ENCODE assay signal across 19 cellular contexts in the genomic region with DNA sequence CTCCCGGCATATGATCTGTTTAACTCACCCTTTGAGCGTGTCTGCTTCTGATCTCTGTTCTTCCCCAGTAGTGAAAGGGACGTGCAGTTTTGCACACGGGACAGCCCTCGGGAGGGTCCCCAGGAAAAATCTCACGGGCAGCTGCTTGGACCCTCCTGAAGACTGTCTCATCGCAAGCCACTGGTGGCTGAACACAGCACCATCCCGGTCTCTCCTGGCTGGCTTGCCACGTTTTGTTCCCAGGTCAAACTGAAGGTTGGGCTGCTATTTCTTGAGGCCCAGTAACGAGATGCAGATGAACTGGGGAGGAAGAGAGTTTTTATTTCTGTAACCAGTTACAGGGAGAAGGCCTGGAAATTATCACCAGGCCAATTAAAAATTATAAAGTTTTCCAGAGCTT. TPM values are rescaled to one million over a fixed set of nuclear protein-coding genes. Genes with fewer than 3 reads are reported as not detected.
"Had no signal": no experiment of that assay in that cellular context is flagged by ENCODE, and none has a peak within 500 bp of the region (broad histone marks: within the 10 kb centered on the region; RNA-seq: fewer than 3 reads in every experiment).

No MANE protein-coding gene starts in this region.

- H3K27ac ChIP-seq: lower lobe of right lung, pancreas had no signal

- H3K4me3 ChIP-seq: lower lobe of right lung, pancreas had no signal

- H3K36me3 ChIP-seq: lower lobe of right lung, pancreas had no signal

- H3K27me3 ChIP-seq: pancreas had no signal

- DNase-seq: activated CD4-positive, alpha-beta T cell treated with anti-CD3 and anti-CD28 coated beads, Interleukin-2, amount 50 U/mL, for 48 hours; activated CD4-positive, CD25-positive, alpha-beta regulatory T cell treated with anti-CD3 and anti-CD28 coated beads, Interleukin-2, amount 50 U/mL, for 72 hours; activated gamma-delta T cell; activated T-cell treated with anti-CD3 and anti-CD28 coated beads, Interleukin-2, amount 50 U/mL, for 72 hours; effector CD8-positive, alpha-beta T cell; foreskin melanocyte; immature natural killer cell; lower lobe of right lung; naive B cell; pancreas; stimulated activated CD4-positive, alpha-beta T cell treated with anti-CD3 and anti-CD28 coated beads, Interleukin-4, amount 100 ng/mL, for 1 hour; stimulated activated naive CD4-positive, alpha-beta T cell; substantia nigra; T-cell; T-helper 9 cell; trophoblast cell had no signal

- ATAC-seq: activated naive CD4-positive, alpha-beta T cell treated with anti-CD3 and anti-CD28 coated beads, Interleukin-2, amount 50 U/mL, for 72 hours; activated T-cell treated with anti-CD3 and anti-CD28 coated beads, Interleukin-2, amount 50 U/mL, for 72 hours; lower lobe of right lung; pancreas; T-cell had no signal

- H3K4me1 ChIP-seq: pancreas had no signal

- H3K9me3 ChIP-seq: lower lobe of right lung, pancreas had no signal

RNA-seq across cellular contexts. Expression of gene SOAT2, which starts 10.0 kb away (rescaled TPM):
- total RNA-seq: lower lobe of right lung had no signal
- polyA plus RNA-seq: fibroblast of lung, immature natural killer cell had no signal

RNA-seq across cellular contexts. Expression of gene IGFBP6, which starts 15.8 kb away (rescaled TPM):
- total RNA-seq: mononuclear cell had no signal
